14 cellular contexts compared by ENCODE assay signal in the genomic region with DNA sequence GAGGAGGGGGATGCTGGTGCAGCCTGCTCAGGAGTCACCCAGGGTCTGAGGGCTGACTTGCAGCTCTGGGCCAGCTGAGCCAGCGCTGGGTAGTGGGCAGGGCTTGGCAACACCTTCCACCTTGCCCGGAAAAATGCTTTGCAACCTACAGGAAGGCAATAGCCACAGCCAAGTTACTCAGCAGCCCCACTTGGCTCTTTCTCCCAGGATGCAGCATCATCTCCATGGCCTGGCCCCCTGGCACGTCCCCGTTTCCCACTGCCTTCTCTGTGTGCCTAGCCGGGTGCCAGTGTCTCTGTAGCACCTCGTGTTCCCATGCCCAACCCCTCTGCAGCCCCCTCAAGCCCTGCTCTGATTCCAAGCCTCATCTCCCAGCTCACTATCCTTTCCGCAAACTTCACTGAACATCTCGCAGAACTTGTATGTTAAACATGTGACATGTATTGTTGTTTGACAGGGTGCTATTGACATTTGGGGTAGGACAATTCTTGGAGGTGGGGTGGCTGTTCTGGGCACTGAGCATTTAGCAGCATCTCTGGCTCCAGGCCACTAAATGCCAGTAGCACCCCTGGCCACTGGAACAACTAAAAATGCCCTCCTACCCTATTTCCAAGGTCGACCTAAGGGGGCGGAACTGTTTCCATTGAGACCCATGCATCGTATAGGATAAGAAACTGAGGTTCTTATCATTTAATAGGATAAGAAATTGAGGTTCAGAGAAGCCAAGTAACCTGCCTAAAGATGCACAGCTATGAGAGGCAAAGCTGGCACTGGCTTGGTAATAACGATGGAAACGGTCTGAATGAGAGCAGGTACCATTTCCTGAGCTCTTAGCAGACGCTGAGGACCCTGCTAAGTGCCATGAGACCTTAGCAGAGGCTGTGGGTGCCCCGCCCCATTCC. TPM values are rescaled to one million over a fixed set of nuclear protein-coding genes. Genes with fewer than 3 reads are reported as not detected.
DNase-seq lines count a peak whose midpoint lies in the region; ATAC-seq and TF ChIP-seq lines count a peak whose summit lies in the region.
"Had no signal": no experiment of that assay in that cellular context is flagged by ENCODE, and none has a peak within 500 bp of the region (broad histone marks: within the 10 kb centered on the region; RNA-seq: fewer than 3 reads in every experiment).

No MANE protein-coding gene starts in this region.

- peaks cover 22% of the 10 kb centered on the region for H3K36me3 Mint-ChIP-seq in activated CD4-positive, alpha-beta T cell treated with anti-CD3 and anti-CD28 coated beads, Interleukin-2, amount 10 ng/mL, durations not matched to agents 7 days and 5 days (ENCODE audit: low read depth)

- intact Hi-C loops in gastrocnemius medialis (cut with DNase I; ENCODE audit: low total_unique reads), result no loop called here

- peak overlapping the region; percentile 38 for H3K27ac Mint-ChIP-seq in activated CD4-positive, alpha-beta T cell treated with anti-CD3 and anti-CD28 coated beads, Interleukin-2, amount 10 ng/mL, durations not matched to agents 7 days and 5 days

- POLR2A ChIA-PET in activated CD4-positive, alpha-beta T cell treated with anti-CD3 and anti-CD28 coated beads, Interleukin-2, amount 10 ng/mL, durations not matched to agents 7 days and 5 days (lab: Charles Lee), result no interaction called here

- no peaks in the 10 kb centered on the region for H3K9me3 Mint-ChIP-seq in activated CD4-positive, alpha-beta T cell treated with anti-CD3 and anti-CD28 coated beads, Interleukin-2, amount 10 ng/mL, durations not matched to agents 7 days and 5 days

- in situ Hi-C loops in astrocyte of the spinal cord (cut with HindIII; ENCODE audit: low sequenced_read_pairs) (no loop called here), gastrocnemius medialis (cut with MboI; ENCODE audit: low sequenced_read_pairs in 4 of 4) (no loop called here)

- DNase-seq in activated CD4-positive, alpha-beta T cell treated with anti-CD3 and anti-CD28 coated beads, Interleukin-2, amount 10 ng/mL, durations not matched to agents 7 days and 5 days, result no peak
- no peak for DNase-seq in activated CD4-positive, alpha-beta T cell treated with anti-CD3 and anti-CD28 coated beads for 48 hours
- DNase-seq in NCI-H1092 treated with DMSO at 0.1 percent for 48 hours (lab: John Stamatoyannopoulos, UW) (peak; percentile 61), astrocyte of the spinal cord (ENCODE audit: low read depth, low spot score) (peak; percentile 46), gastrocnemius medialis (no peak)
- DNase-seq: activated effector memory CD4-positive, alpha-beta T cell treated with anti-CD3 and anti-CD28 coated beads, Interleukin-2, amount 50 U/mL, for 16 hours; islet precursor cell; naive thymus-derived CD4-positive, alpha-beta T cell; NCI-H526 treated with DMSO at 0.1 percent for 48 hours had no signal

- peaks cover 27% of the 10 kb centered on the region for H3K4me1 Mint-ChIP-seq in activated CD4-positive, alpha-beta T cell treated with anti-CD3 and anti-CD28 coated beads, Interleukin-2, amount 10 ng/mL, durations not matched to agents 7 days and 5 days

- TF ChIP-seq CTCF in astrocyte of the spinal cord (IDR thresholded peaks at IDR 0.05; ENCODE audit: low read depth, low read length), result no peak
- no peak for TF ChIP-seq CTCF in gastrocnemius medialis (IDR thresholded peaks at IDR 0.05 in 4 of 5, conservative IDR thresholded peaks at IDR 0.05 in 1 of 5)

- H3K4me3 Mint-ChIP-seq in activated CD4-positive, alpha-beta T cell treated with anti-CD3 and anti-CD28 coated beads, Interleukin-2, amount 10 ng/mL, durations not matched to agents 7 days and 5 days, result no peak overlapping the region
- H3K4me3 Mint-ChIP-seq: naive thymus-derived CD4-positive, alpha-beta T cell had no signal

- no peaks in the 10 kb centered on the region for H3K9me3 ChIP-seq in gastrocnemius medialis

- peaks cover 0 to 30% of the 10 kb centered on the region in 2 donors for H3K36me3 ChIP-seq in gastrocnemius medialis

- peaks cover 41 to 43% of the 10 kb centered on the region in 2 donors for H3K4me1 ChIP-seq in gastrocnemius medialis

- H3K27me3 Mint-ChIP-seq in activated CD4-positive, alpha-beta T cell treated with anti-CD3 and anti-CD28 coated beads, Interleukin-2, amount 10 ng/mL, durations not matched to agents 7 days and 5 days, result no peaks in the 10 kb centered on the region
- H3K27me3 Mint-ChIP-seq: naive thymus-derived CD4-positive, alpha-beta T cell had no signal

- CTCF ChIA-PET in activated CD4-positive, alpha-beta T cell treated with anti-CD3 and anti-CD28 coated beads, Interleukin-2, amount 10 ng/mL, durations not matched to agents 7 days and 5 days (lab: Charles Lee), result interaction anchor here (1.2 to 1.5 kb wide), 2 partner anchors 11 kb away, joined by 3 to 5 read pairs; no protein-coding TSS in a partner anchor

- peak overlapping the region in 3 of 4 donors; percentile 2 to 51 (median 31) for H3K27ac ChIP-seq in gastrocnemius medialis

- no peak for ATAC-seq in gastrocnemius medialis
- ATAC-seq in GM19351 (IDR thresholded peaks at IDR 0.05; ENCODE audit: unreplicated experiment), result no peak
- ATAC-seq in HG03039 (IDR thresholded peaks at IDR 0.05; ENCODE audit: unreplicated experiment), result no peak
- ATAC-seq in HG02642 (IDR thresholded peaks at IDR 0.05; ENCODE audit: poor library complexity, unreplicated experiment), result no peak
- ATAC-seq: activated CD4-positive, CD25-positive, alpha-beta regulatory T cell treated with anti-CD3 and anti-CD28 coated beads, Interleukin-2, amount 50 U/mL, for 24 hours; naive thymus-derived CD4-positive, alpha-beta T cell; sciatic nerve had no signal

- no peak overlapping the region for H3K4me3 ChIP-seq in astrocyte of the spinal cord (ENCODE audit: low read depth, low read length)
- no peak overlapping the region for H3K4me3 ChIP-seq in gastrocnemius medialis

- no peak for TF ChIP-seq POLR2A in gastrocnemius medialis (IDR thresholded peaks at IDR 0.05)

- H3K27me3 ChIP-seq in gastrocnemius medialis, result no peaks in the 10 kb centered on the region

RNA-seq across cellular contexts. Expression of a gene that starts 12.2 kb away (rescaled TPM):
- 10 to 100 TPM; 29.2 to 36.9 TPM for total RNA-seq in activated CD4-positive, alpha-beta T cell treated with anti-CD3 and anti-CD28 coated beads, Interleukin-2, amount 10 ng/mL, durations not matched to agents 7 days and 5 days
- total RNA-seq in gastrocnemius medialis, result 100 to 1,000 TPM in 3 of 4 donors, 10 to 100 TPM in 1; 83.9 to 184 (median 127) TPM

RNA-seq across cellular contexts. Expression of a gene that starts 14.3 kb away (rescaled TPM):
- total RNA-seq in activated CD4-positive, alpha-beta T cell treated with anti-CD3 and anti-CD28 coated beads, Interleukin-2, amount 10 ng/mL, durations not matched to agents 7 days and 5 days, result 10 to 100 TPM; 30.9 to 35.1 TPM
- 10 to 100 TPM; 24.5 to 33.0 (median 29.3) TPM for total RNA-seq in gastrocnemius medialis

RNA-seq across cellular contexts. Expression of a gene that starts 53.1 kb away (rescaled TPM):
- 10 to 100 TPM; 21.5 to 24.6 TPM for total RNA-seq in activated CD4-positive, alpha-beta T cell treated with anti-CD3 and anti-CD28 coated beads, Interleukin-2, amount 10 ng/mL, durations not matched to agents 7 days and 5 days
- total RNA-seq in gastrocnemius medialis, result 1 to 10 TPM; 2.3 to 9.1 (median 5.1) TPM

Comparison
In these comparisons a context has a peak if more than half of its experiments do, and no peak if none do; other contexts are left out.
1. DNase-seq: peak in NCI-H1092 treated with DMSO at 0.1 percent for 48 hours (single experiment) and astrocyte of the spinal cord (single experiment); none in activated CD4-positive, alpha-beta T cell treated with anti-CD3 and anti-CD28 coated beads, Interleukin-2, amount 10 ng/mL, durations not matched to agents 7 days and 5 days (single experiment), activated CD4-positive, alpha-beta T cell treated with anti-CD3 and anti-CD28 coated beads for 48 hours (single experiment) and gastrocnemius medialis (0 of 2).